In genomic region chr2:129375587-129375986, GRCh38 we compare ENCODE assay signal across 13 cellular contexts.
A peak's percentile ranks its signal among the peaks of the same experiment; 100 is the strongest.
DNase-seq lines count a peak whose midpoint lies in the region; ATAC-seq and TF ChIP-seq lines count a peak whose summit lies in the region.
"Had no signal": no experiment of that assay in that cellular context is flagged by ENCODE, and none has a peak within 500 bp of the region (broad histone marks: within the 10 kb centered on the region; RNA-seq: fewer than 3 reads in every experiment).

No MANE protein-coding gene starts in this region.

- intact Hi-C loops in head of caudate nucleus (cut with DNase I), result no loop called here

- no peak for ATAC-seq in stimulated activated naive CD8-positive, alpha-beta T cell treated with anti-CD3 and anti-CD28 coated beads, Interleukin-15, Interleukin-2, amounts not matched to agents 100 U/mL and 50 U/mL, for 24 hours

- no peak overlapping the region for H3K4me3 ChIP-seq in foreskin fibroblast (ENCODE audit: low read depth in 1 of 2, low read length in 2 of 2)
- H3K4me3 ChIP-seq: GM23248, HAP-1 had no signal

- peak in 35 of 58 donors; percentile 6 to 77 (median 35) for DNase-seq in anterior cingulate cortex (lab: John Stamatoyannopoulos, UW)
- DNase-seq in head of caudate nucleus, result peak; percentile 29 to 93 (median 72)
- DNase-seq in occipital lobe (lab: John Stamatoyannopoulos, UW), result peak; percentile 66
- peak; percentile 52 for DNase-seq in superior temporal gyrus (ENCODE audit: extremely low spot score)
- DNase-seq in DMS53 treated with DMSO at 0.1 percent for 48 hours (lab: John Stamatoyannopoulos, UW; ENCODE audit: unreplicated experiment), result no peak
- DNase-seq in stimulated activated naive CD8-positive, alpha-beta T cell treated with anti-CD3 and anti-CD28 coated beads, Interleukin-15, Interleukin-2, amounts not matched to agents 100 U/mL and 50 U/mL, for 24 hours, result no peak
- no peak for DNase-seq in foreskin fibroblast
- DNase-seq: Caco-2; CD4-positive, alpha-beta T cell; DMS79; GDM1; GM23248 had no signal

- TF ChIP-seq CTCF in foreskin fibroblast (IDR thresholded peaks at IDR 0.05; ENCODE audit: low read depth, low read length), result no peak

Comparison
In these comparisons a context has a peak if more than half of its experiments do, and no peak if none do; other contexts are left out.
1. DNase-seq: peak in anterior cingulate cortex (35 of 58), head of caudate nucleus (42 of 42), occipital lobe (single experiment) and superior temporal gyrus (single experiment); none in DMS53 treated with DMSO at 0.1 percent for 48 hours (single experiment), stimulated activated naive CD8-positive, alpha-beta T cell treated with anti-CD3 and anti-CD28 coated beads, Interleukin-15, Interleukin-2, amounts not matched to agents 100 U/mL and 50 U/mL, for 24 hours (single experiment) and foreskin fibroblast (0 of 2).